Comparison of ENCODE assay signal across 1 cellular context in genomic region chr9:73667749-73668148, GRCh38.
TF ChIP-seq lines count a peak whose summit lies in the region.

No MANE protein-coding gene starts in this region.

TF ChIP-seq in SK-N-SH, 30 proteins besides CTCF, POLR2A, EP300 and RAD21 (continued from another document):
- TF ChIP-seq POLR2AphosphoS5 (IDR thresholded peaks at IDR 0.05; ENCODE audit: low read depth, low read length): no peak
- no peak for TF ChIP-seq SIN3A (IDR thresholded peaks at IDR 0.05; ENCODE audit: borderline replicate concordance, low read depth, low read length)
- no peak for TF ChIP-seq MEF2A (IDR thresholded peaks at IDR 0.05; ENCODE audit: borderline replicate concordance, low read depth)
- TF ChIP-seq IRF3 (IDR thresholded peaks at IDR 0.05; ENCODE audit: low read depth, low read length): no peak
- no peak for TF ChIP-seq USF2 (IDR thresholded peaks at IDR 0.05; ENCODE audit: borderline replicate concordance, low read depth, low read length)
